Comparison of ENCODE assay signal across 8 cellular contexts in genomic region chr13:20492641-20493040, GRCh38. TPM values are rescaled to one million over a fixed set of nuclear protein-coding genes. Genes with fewer than 3 reads are reported as not detected.
A peak's percentile ranks its signal among the peaks of the same experiment; 100 is the strongest.
DNase-seq lines count a peak whose midpoint lies in the region; ATAC-seq, FAIRE-seq and TF ChIP-seq lines count a peak whose summit lies in the region.

No MANE protein-coding gene starts in this region.

- H3K4me2 ChIP-seq in A549: no peak overlapping the region

- H3K9me3 ChIP-seq in A549: no peaks in the 10 kb centered on the region
- H3K9me3 ChIP-seq in gastrocnemius medialis: no peaks in the 10 kb centered on the region

- POLR2A ChIA-PET in A549 (lab: Yijun Ruan, JAX): no interaction called here

- peak; percentile 57 to 74 for TF ChIP-seq RAD21 in A549 (conservative IDR thresholded peaks at IDR 0.05 in 1 of 2, IDR thresholded peaks at IDR 0.05 in 1 of 2)

- H3K4me1 Mint-ChIP-seq in activated T-helper 2 cell treated with anti-CD3 and anti-CD28 coated beads, Interferon-gamma antibody, Interleukin-2, Interleukin-4, amounts not matched to agents 10 μg/mL and 5 μg/mL and 100 μg/mL, durations not matched to agents 14 hours and 24 hours and 36 hours (ENCODE audit: low read depth): no peaks in the 10 kb centered on the region

- 38% methylated on average over 3 of the region's 3 CpGs for WGBS in A549 (ENCODE audit: missing lambda C conversion rate)

- no peaks in the 10 kb centered on the region for H3K9me3 Mint-ChIP-seq in activated T-helper 2 cell treated with anti-CD3 and anti-CD28 coated beads, Interferon-gamma antibody, Interleukin-2, Interleukin-4, amounts not matched to agents 10 μg/mL and 5 μg/mL and 100 μg/mL, durations not matched to agents 14 hours and 24 hours and 36 hours

- H3K4me3 ChIP-seq in A549: no peak overlapping the region
- no peak overlapping the region for H3K4me3 ChIP-seq in GM12865 (ENCODE audit: low read depth, low read length)
- H3K4me3 ChIP-seq in gastrocnemius medialis: no peak overlapping the region

- no peak overlapping the region for H3K4me3 Mint-ChIP-seq in activated T-helper 2 cell treated with anti-CD3 and anti-CD28 coated beads, Interferon-gamma antibody, Interleukin-2, Interleukin-4, amounts not matched to agents 10 μg/mL and 5 μg/mL and 100 μg/mL, durations not matched to agents 14 hours and 24 hours and 36 hours (ENCODE audit: low read depth)

- no peaks in the 10 kb centered on the region for H3K36me3 ChIP-seq in gastrocnemius medialis

- in situ Hi-C loops in gastrocnemius medialis (cut with MboI; ENCODE audit: low sequenced_read_pairs in 4 of 4): loop anchor here (10.0 to 25.0 kb wide), 6 partner anchors 170 to 432 kb away; partner anchors contain the start of genes GJB2 (in 2 of the 4) and IL17D (in 1 of the 4)

- ATAC-seq in A549: peak in 1 of 2 experiments; percentile 62; a peak in 3 of 6 replicates
- ATAC-seq in gastrocnemius medialis: no peak
- no peak for ATAC-seq in GM21515 (IDR thresholded peaks at IDR 0.05; ENCODE audit: unreplicated experiment)
- no peak for ATAC-seq in HG03442 (IDR thresholded peaks at IDR 0.05; ENCODE audit: unreplicated experiment)

- H3K27ac ChIP-seq in A549 (0 out of 6 replicates have a peak overlapping the region, but pooled peaks of 1 of the 2 experiments have one; percentile 30), gastrocnemius medialis (no peak overlapping the region)

- FAIRE-seq in A549 (lab: Jason Lieb, UNC): no peak

- DNase-seq in A549 (ENCODE audit: low read depth in 1 of 2, low spot score in 1 of 2) (peak; percentile 22 to 52), GM12865 (ENCODE audit: low read depth) (peak; percentile 65), SKM-1 treated with dmso at 0.1 percent for 144 hours (lab: John Stamatoyannopoulos, UW; ENCODE audit: unreplicated experiment) (peak; percentile 9), gastrocnemius medialis (no peak)
- peak; percentile 4 for DNase-seq in effector CD8-positive, alpha-beta T cell (lab: John Stamatoyannopoulos, UW)
- DNase-seq in activated T-helper 2 cell treated with anti-CD3 and anti-CD28 coated beads, Interferon-gamma antibody, Interleukin-2, Interleukin-4, amounts not matched to agents 10 μg/mL and 5 μg/mL and 100 μg/mL, durations not matched to agents 14 hours and 24 hours and 36 hours (ENCODE audit: low spot score): no peak

- no peak for TF ChIP-seq POLR2A in A549 (IDR thresholded peaks at IDR 0.05; ENCODE audit: low read length)
- no peak for TF ChIP-seq POLR2A in gastrocnemius medialis (IDR thresholded peaks at IDR 0.05)

- H3K27me3 ChIP-seq in gastrocnemius medialis: no peaks in the 10 kb centered on the region

- H3K27ac Mint-ChIP-seq in activated T-helper 2 cell treated with anti-CD3 and anti-CD28 coated beads, Interferon-gamma antibody, Interleukin-2, Interleukin-4, amounts not matched to agents 10 μg/mL and 5 μg/mL and 100 μg/mL, durations not matched to agents 14 hours and 24 hours and 36 hours: no peak overlapping the region

- H3K4me1 ChIP-seq in A549 (peaks cover 5% of the 10 kb centered on the region; the same call in 2 of the 3 replicates), gastrocnemius medialis (peaks cover 0 to 7% of the 10 kb centered on the region in 2 donors)

- no peaks in the 10 kb centered on the region for H3K36me3 Mint-ChIP-seq in activated T-helper 2 cell treated with anti-CD3 and anti-CD28 coated beads, Interferon-gamma antibody, Interleukin-2, Interleukin-4, amounts not matched to agents 10 μg/mL and 5 μg/mL and 100 μg/mL, durations not matched to agents 14 hours and 24 hours and 36 hours (ENCODE audit: low read depth)

- H3K27me3 Mint-ChIP-seq in activated T-helper 2 cell treated with anti-CD3 and anti-CD28 coated beads, Interferon-gamma antibody, Interleukin-2, Interleukin-4, amounts not matched to agents 10 μg/mL and 5 μg/mL and 100 μg/mL, durations not matched to agents 14 hours and 24 hours and 36 hours (ENCODE audit: low read depth): no peaks in the 10 kb centered on the region

- CTCF ChIA-PET in A549 (lab: Yijun Ruan, JAX): interaction anchor here (0.6 to 6.0 kb wide), 12 partner anchors 9 to 480 kb away, joined by 3 to 36 read pairs (median 5); no protein-coding TSS in a partner anchor

- no peak for TF ChIP-seq EP300 in A549 (IDR thresholded peaks at IDR 0.05)

- intact Hi-C loops in gastrocnemius medialis (cut with DNase I; ENCODE audit: low total_unique reads): no loop called here
- intact Hi-C loops in activated T-helper 2 cell treated with anti-CD3 and anti-CD28 coated beads, Interferon-gamma antibody, Interleukin-2, Interleukin-4, amounts not matched to agents 10 μg/mL and 5 μg/mL and 100 μg/mL, durations not matched to agents 14 hours and 24 hours and 36 hours (cut with micrococcal nuclease): no loop called here

- peak; percentile 43 for TF ChIP-seq CTCF in A549 (IDR thresholded peaks at IDR 0.05)
- peak; percentile 65 for TF ChIP-seq CTCF in GM12865 (IDR thresholded peaks at IDR 0.05; ENCODE audit: insufficient read depth, low read depth, low read length, missing control alignments)
- TF ChIP-seq CTCF in gastrocnemius medialis (IDR thresholded peaks at IDR 0.05 in 4 of 5, conservative IDR thresholded peaks at IDR 0.05 in 1 of 5): peak in 3 of 5 experiments; percentile 23 to 31 (median 28)

TF ChIP-seq in A549, 52 proteins besides CTCF, POLR2A, EP300 and RAD21:
- TF ChIP-seq, protein P1, sequence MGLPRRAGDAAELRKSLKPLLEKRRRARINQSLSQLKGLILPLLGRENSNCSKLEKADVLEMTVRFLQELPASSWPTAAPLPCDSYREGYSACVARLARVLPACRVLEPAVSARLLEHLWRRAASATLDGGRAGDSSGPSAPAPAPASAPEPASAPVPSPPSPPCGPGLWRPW (IDR thresholded peaks at IDR 0.05): no peak
- TF ChIP-seq SMC3 (IDR thresholded peaks at IDR 0.05): peak; percentile 23; the same call in 1 of the 3 replicates

RNA-seq across cellular contexts. Expression of gene CRYL1, which starts 33.0 kb away (rescaled TPM):
- polyA plus RNA-seq in A549 (2011; rRNA removed) (17.4 and 19.0 TPM in 2 replicates), A549 (2017; fragmentation: RNase III; extraction: RNeasy Plus Mini Kit Qiagen cat#74134 plus additional on column Dnase treatment) (3.9 to 4.8 TPM (median 4.1 TPM) in 3 replicates)
- polyA plus RNA-seq in A549 (2012; cell fraction: cytosol; rRNA removed): 8.4 and 9.4 TPM in 2 replicates
- polyA plus RNA-seq in A549 (2012; cell fraction: nucleus; rRNA removed): 4.8 and 7.3 TPM in 2 replicates
- polyA minus RNA-seq in A549 (2011; rRNA and poly(A)+ RNA removed): 10.1 and 10.3 TPM in 2 replicates
- total RNA-seq in gastrocnemius medialis: 10 to 100 TPM; 11.0 to 17.4 (median 15.7) TPM
- 8.7 TPM in 2 replicates for total RNA-seq in activated T-helper 2 cell treated with anti-CD3 and anti-CD28 coated beads, Interferon-gamma antibody, Interleukin-2, Interleukin-4, amounts not matched to agents 10 μg/mL and 5 μg/mL and 100 μg/mL, durations not matched to agents 14 hours and 24 hours and 36 hours

Comparison
In these comparisons a context has a peak if more than half of its experiments do, and no peak if none do; other contexts are left out.
1. DNase-seq: peak in A549 (2 of 2), GM12865 (single experiment), SKM-1 treated with dmso at 0.1 percent for 144 hours (single experiment) and effector CD8-positive, alpha-beta T cell (single experiment); none in gastrocnemius medialis (0 of 2) and activated T-helper 2 cell treated with anti-CD3 and anti-CD28 coated beads, Interferon-gamma antibody, Interleukin-2, Interleukin-4, amounts not matched to agents 10 μg/mL and 5 μg/mL and 100 μg/mL, durations not matched to agents 14 hours and 24 hours and 36 hours (single experiment).
2. Peak in every context shown above with its lines, with median percentiles within 50 percentile points of each other: CTCF ChIP-seq.